ENCODE assay signal across 8 cellular contexts in genomic region chr16:70380919-70381603, GRCh38. TPM values are rescaled to one million over a fixed set of nuclear protein-coding genes. Genes with fewer than 3 reads are reported as not detected.
DNase-seq lines count a peak whose midpoint lies in the region; ATAC-seq and TF ChIP-seq lines count a peak whose summit lies in the region.

No MANE protein-coding gene starts in this region.

- TF ChIP-seq POLR2A in lower leg skin (IDR thresholded peaks at IDR 0.05) = no peak

- no peaks in the 10 kb centered on the region for H3K27me3 ChIP-seq in duodenal mucosa (ENCODE audit: control insufficient read depth in 1 of 2, insufficient read depth in 2 of 2, low read length in 2 of 2)

- DNase-seq in NCI-H748 (lab: John Stamatoyannopoulos, UW; ENCODE audit: unreplicated experiment) (peak; percentile 96), lower leg skin (ENCODE audit: low spot score in 2 of 2) (peak; percentile 98 to 99)
- DNase-seq in activated CD4-positive, alpha-beta T cell treated with anti-CD3 and anti-CD28 coated beads, Interleukin-2, amount 50 U/mL, for 48 hours = peak; percentile 95 to 97
- peak; percentile 88 to 96 for DNase-seq in stimulated activated CD4-positive, alpha-beta T cell treated with anti-CD3 and anti-CD28 coated beads, Interleukin-4, amount 100 ng/mL, for 48 hours (ENCODE audit: low read depth in 2 of 2)

- WGBS in lower leg skin, 2 donors = 1% methylated on average over 16 to 43 of the region's 52 CpGs

- peak; percentile 92 for ATAC-seq in GM19328 (IDR thresholded peaks at IDR 0.05; ENCODE audit: unreplicated experiment)
- peak; percentile 89 for ATAC-seq in HG03520 (IDR thresholded peaks at IDR 0.05; ENCODE audit: unreplicated experiment)

- H3K9ac ChIP-seq in duodenal mucosa (ENCODE audit: low read depth in 1 of 2, low read length in 2 of 2) = peak overlapping the region; percentile 75 to 86

- intact Hi-C loops in lower leg skin (cut with DNase I; ENCODE audit: low total_unique reads) = no loop called here

- H3K9me3 ChIP-seq in duodenal mucosa (ENCODE audit: control insufficient read depth in 1 of 2, low read length in 2 of 2) = no peaks in the 10 kb centered on the region

- H3K4me3 ChIP-seq in duodenal mucosa (ENCODE audit: low read depth in 1 of 2, low read length in 2 of 2) = peak overlapping the region; percentile 83 to 95
- peak overlapping the region; percentile 64 for H3K4me3 ChIP-seq in lower leg skin (ENCODE audit: low read depth, poor library complexity, severe bottlenecking)

- peak overlapping the region; percentile 96 for H3K27ac ChIP-seq in C4-2B
- H3K27ac ChIP-seq in duodenal mucosa (ENCODE audit: low read depth, low read length) = peak overlapping the region; percentile 62

- peaks cover 0 to 6% of the 10 kb centered on the region in 2 donors for H3K36me3 ChIP-seq in duodenal mucosa (ENCODE audit: control insufficient read depth in 1 of 2, insufficient read depth in 2 of 2, low read length in 2 of 2)

- peaks cover 0 to 19% of the 10 kb centered on the region in 2 donors for H3K4me1 ChIP-seq in duodenal mucosa (ENCODE audit: control insufficient read depth in 1 of 2, insufficient read depth in 2 of 2, low read length in 2 of 2)

- no peak; the same call in 1 of the 2 replicates for TF ChIP-seq CTCF in C4-2B (conservative IDR thresholded peaks at IDR 0.05)
- TF ChIP-seq CTCF in lower leg skin (IDR thresholded peaks at IDR 0.05) = no peak

RNA-seq across cellular contexts. Expression of gene DDX19A, which starts 34.4 kb away (rescaled TPM):
- 10 to 100 TPM; 35.6 to 50.0 (median 38.4) TPM for total RNA-seq in lower leg skin

RNA-seq across cellular contexts. Expression of gene ST3GAL2, which starts 57.8 kb away (rescaled TPM):
- total RNA-seq in lower leg skin = 10 to 100 TPM in 1 of 4 donors, 1 to 10 TPM in 3; 7.0 to 12.9 (median 9.5) TPM

Comparison
In these comparisons a context has a peak if more than half of its experiments do, and no peak if none do; other contexts are left out.
1. Peak in every context shown above with its lines: DNase-seq, ATAC-seq, H3K4me3 ChIP-seq and H3K27ac ChIP-seq.